Comparison of ENCODE assay signal across 22 cellular contexts in the genomic region with DNA sequence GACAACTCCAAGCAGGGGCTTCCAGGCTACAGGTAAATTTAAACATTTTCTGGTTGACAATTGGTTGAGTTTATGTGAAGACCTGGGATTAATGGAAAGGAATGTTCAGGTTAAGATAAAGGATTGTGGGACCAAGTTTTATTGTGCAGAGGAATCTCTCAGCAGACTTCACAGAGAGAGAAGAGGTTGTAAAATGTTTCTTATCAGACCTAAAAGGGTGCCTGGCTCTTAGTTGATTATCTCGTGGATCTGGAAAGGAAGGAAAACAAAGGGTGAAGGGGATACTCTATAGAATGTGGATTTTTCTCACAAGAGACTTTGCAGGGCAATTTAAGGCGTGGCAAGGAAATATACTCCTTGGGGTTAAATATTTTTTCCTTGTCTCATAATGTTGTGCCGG.
DNase-seq lines count a peak whose midpoint lies in the region; ATAC-seq and TF ChIP-seq lines count a peak whose summit lies in the region.
"Had no signal": no experiment of that assay in that cellular context is flagged by ENCODE, and none has a peak within 500 bp of the region (broad histone marks: within the 10 kb centered on the region; RNA-seq: fewer than 3 reads in every experiment).

No MANE protein-coding gene starts in this region.

- peaks cover 63% of the 10 kb centered on the region for H3K36me3 Mint-ChIP-seq in stimulated activated naive CD8-positive, alpha-beta T cell treated with anti-CD3 and anti-CD28 coated beads, Interleukin-15, Interleukin-2, amounts not matched to agents 100 ng/mL and 50 ng/mL, for 24 hours (ENCODE audit: low read depth)
- H3K36me3 Mint-ChIP-seq in activated T-helper 17 cell treated with anti-CD3 and anti-CD28 coated beads, Interleukin-2, amount 50 U/mL, for 72 hours (ENCODE audit: low read depth): peaks cover 51% of the 10 kb centered on the region

- H3K4me1 Mint-ChIP-seq in stimulated activated naive CD8-positive, alpha-beta T cell treated with anti-CD3 and anti-CD28 coated beads, Interleukin-15, Interleukin-2, amounts not matched to agents 100 ng/mL and 50 ng/mL, for 24 hours (ENCODE audit: low read depth): peaks cover 46% of the 10 kb centered on the region
- peaks cover 33% of the 10 kb centered on the region for H3K4me1 Mint-ChIP-seq in activated T-helper 17 cell treated with anti-CD3 and anti-CD28 coated beads, Interleukin-2, amount 50 U/mL, for 72 hours
- H3K4me1 Mint-ChIP-seq: B cell had no signal

- no peak overlapping the region for H3K9ac ChIP-seq in smooth muscle cell (ENCODE audit: low read depth)

- no peaks in the 10 kb centered on the region for H3K79me2 ChIP-seq in smooth muscle cell (ENCODE audit: low read depth)

- H3F3A ChIP-seq in smooth muscle cell (ENCODE audit: low read depth): peaks cover 16% of the 10 kb centered on the region

- no peaks in the 10 kb centered on the region for H3K27me3 ChIP-seq in smooth muscle cell (ENCODE audit: low read depth)
- H3K27me3 ChIP-seq: Peyer's patch had no signal

- 38% methylated on average over 3 of the region's 3 CpGs for WGBS in smooth muscle cell (ENCODE audit: low lambda C conversion rate)

- H3K4me3 ChIP-seq in smooth muscle cell: no peak overlapping the region
- H3K4me3 ChIP-seq: A549, GM12878, Peyer's patch had no signal

- no peak for TF ChIP-seq CTCF in smooth muscle cell (IDR thresholded peaks at IDR 0.05; ENCODE audit: borderline replicate concordance, insufficient read depth, poor library complexity, severe bottlenecking)

- intact Hi-C loops in left colon (cut with DNase I, micrococcal nuclease): no loop called here

- no peak for DNase-seq in stimulated activated naive CD8-positive, alpha-beta T cell treated with anti-CD3 and anti-CD28 coated beads, Interleukin-15, Interleukin-2, amounts not matched to agents 100 U/mL and 50 U/mL, for 24 hours
- no peak for DNase-seq in left colon
- DNase-seq in smooth muscle cell (lab: John Stamatoyannopoulos, UW; ENCODE audit: unreplicated experiment): no peak
- no peak for DNase-seq in Kasumi-1 (lab: John Stamatoyannopoulos, UW)
- no peak for DNase-seq in iPS-NIHi7 (ENCODE audit: extremely low spot score)
- no peak for DNase-seq in NK-92 (lab: John Stamatoyannopoulos, UW; ENCODE audit: unreplicated experiment)
- DNase-seq: EL, KG1, NCI-H1105, NCI-H146, NCI-H2081, NCI-H2171, NCI-H345, NCI-H524, NCI-H82, Peyer's patch had no signal

- H3K27ac ChIP-seq in smooth muscle cell (ENCODE audit: low read depth): no peak overlapping the region
- H3K27ac ChIP-seq: A549, Peyer's patch had no signal

- no peaks in the 10 kb centered on the region for H3K9me3 ChIP-seq in smooth muscle cell (replicated peaks; ENCODE audit: low read depth)
- H3K9me3 ChIP-seq: A549, Peyer's patch had no signal

- H2AFZ ChIP-seq in smooth muscle cell (ENCODE audit: low read depth): no peak overlapping the region

- no peak for ATAC-seq in stimulated activated naive CD8-positive, alpha-beta T cell treated with anti-CD3 and anti-CD28 coated beads, Interleukin-15, Interleukin-2, amounts not matched to agents 100 U/mL and 50 U/mL, for 24 hours
- ATAC-seq in activated T-helper 17 cell treated with anti-CD3 and anti-CD28 coated beads, Interleukin-2, amount 50 U/mL, for 72 hours (replicated peaks): no peak
- ATAC-seq in left colon: peak; percentile 25
- ATAC-seq: A549 had no signal

- peak overlapping the region; percentile 24 for H3K4me2 ChIP-seq in smooth muscle cell
- H3K4me2 ChIP-seq: A549 had no signal

- peaks cover 9% of the 10 kb centered on the region for H3K4me1 ChIP-seq in smooth muscle cell (ENCODE audit: low read depth)
- H3K4me1 ChIP-seq: Peyer's patch had no signal

- H4K20me1 ChIP-seq in smooth muscle cell (ENCODE audit: low read depth): no peaks in the 10 kb centered on the region

- no peaks in the 10 kb centered on the region for H3K9me3 Mint-ChIP-seq in stimulated activated naive CD8-positive, alpha-beta T cell treated with anti-CD3 and anti-CD28 coated beads, Interleukin-15, Interleukin-2, amounts not matched to agents 100 ng/mL and 50 ng/mL, for 24 hours
- peaks cover 3% of the 10 kb centered on the region for H3K9me3 Mint-ChIP-seq in activated T-helper 17 cell treated with anti-CD3 and anti-CD28 coated beads, Interleukin-2, amount 50 U/mL, for 72 hours

- H3K27me3 Mint-ChIP-seq in stimulated activated naive CD8-positive, alpha-beta T cell treated with anti-CD3 and anti-CD28 coated beads, Interleukin-15, Interleukin-2, amounts not matched to agents 100 ng/mL and 50 ng/mL, for 24 hours: no peaks in the 10 kb centered on the region
- no peaks in the 10 kb centered on the region for H3K27me3 Mint-ChIP-seq in activated T-helper 17 cell treated with anti-CD3 and anti-CD28 coated beads, Interleukin-2, amount 50 U/mL, for 72 hours
- H3K27me3 Mint-ChIP-seq: B cell had no signal

- no peaks in the 10 kb centered on the region for H3K36me3 ChIP-seq in smooth muscle cell (ENCODE audit: low read depth)

- no peak overlapping the region for H3K4me3 Mint-ChIP-seq in stimulated activated naive CD8-positive, alpha-beta T cell treated with anti-CD3 and anti-CD28 coated beads, Interleukin-15, Interleukin-2, amounts not matched to agents 100 ng/mL and 50 ng/mL, for 24 hours
- H3K4me3 Mint-ChIP-seq in activated T-helper 17 cell treated with anti-CD3 and anti-CD28 coated beads, Interleukin-2, amount 50 U/mL, for 72 hours: peak overlapping the region; percentile 34
- H3K4me3 Mint-ChIP-seq: B cell, CD14-positive monocyte had no signal

- H3K27ac Mint-ChIP-seq in stimulated activated naive CD8-positive, alpha-beta T cell treated with anti-CD3 and anti-CD28 coated beads, Interleukin-15, Interleukin-2, amounts not matched to agents 100 ng/mL and 50 ng/mL, for 24 hours: peak overlapping the region; percentile 2
- H3K27ac Mint-ChIP-seq in activated T-helper 17 cell treated with anti-CD3 and anti-CD28 coated beads, Interleukin-2, amount 50 U/mL, for 72 hours: peak overlapping the region; percentile 52
- H3K27ac Mint-ChIP-seq: B cell, CD14-positive monocyte had no signal
